In the genomic region with DNA sequence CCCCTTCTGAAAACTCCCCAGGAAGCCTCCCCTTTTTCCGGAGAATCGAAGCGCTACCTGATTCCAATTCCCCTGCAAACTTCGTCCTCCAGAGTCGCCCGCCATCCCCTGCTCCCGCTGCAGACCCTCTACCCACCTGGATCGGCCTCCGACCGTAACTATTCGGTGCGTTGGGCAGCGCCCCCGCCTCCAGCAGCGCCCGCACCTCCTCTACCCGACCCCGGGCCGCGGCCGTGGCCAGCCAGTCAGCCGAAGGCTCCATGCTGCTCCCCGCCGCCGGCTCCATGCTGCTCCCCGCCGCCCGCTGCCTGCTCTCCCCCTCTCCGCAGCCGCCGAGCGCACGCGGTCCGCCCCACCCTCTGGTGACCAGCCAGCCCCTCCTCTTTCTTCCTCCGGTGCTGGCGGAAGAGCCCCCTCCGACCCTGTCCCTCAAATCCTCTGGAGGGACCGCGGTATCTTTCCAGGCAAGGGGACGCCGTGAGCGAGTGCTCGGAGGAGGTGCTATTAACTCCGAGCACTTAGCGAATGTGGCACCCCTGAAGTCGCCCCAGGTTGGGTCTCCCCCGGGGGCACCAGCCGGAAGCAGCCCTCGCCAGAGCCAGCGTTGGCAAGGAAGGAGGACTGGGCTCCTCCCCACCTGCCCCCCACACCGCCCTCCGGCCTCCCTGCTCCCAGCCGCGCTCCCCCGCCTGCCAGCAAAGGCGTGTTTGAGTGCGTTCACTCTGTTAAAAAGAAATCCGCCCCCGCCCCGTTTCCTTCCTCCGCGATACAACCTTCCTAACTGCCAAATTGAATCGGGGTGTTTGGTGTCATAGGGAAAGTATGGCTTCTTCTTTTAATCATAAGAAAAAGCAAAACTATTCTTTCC, we compare ENCODE assay signal across 8 cellular contexts. TPM values are rescaled to one million over a fixed set of nuclear protein-coding genes. Genes with fewer than 3 reads are reported as not detected.
A peak's percentile ranks its signal among the peaks of the same experiment; 100 is the strongest.
DNase-seq lines count a peak whose midpoint lies in the region; ATAC-seq and TF ChIP-seq lines count a peak whose summit lies in the region.

No MANE protein-coding gene starts in this region.

- H3K27me3 ChIP-seq in neuronal stem cell (ENCODE audit: control insufficient read depth in 3 of 3, insufficient read depth in 3 of 3, low read depth in 1 of 3, low read length in 3 of 3), result peaks cover 20 to 98% (median 71%) of the 10 kb centered on the region in 3 experiments
- peaks cover 22 to 97% of the 10 kb centered on the region in 2 donors for H3K27me3 ChIP-seq in uterus

- peak overlapping the region; percentile 90 for H3K4me2 ChIP-seq in neuronal stem cell (ENCODE audit: insufficient read depth, low read length, poor library complexity, severe bottlenecking)

- H3K18ac ChIP-seq in neuronal stem cell (ENCODE audit: low read length), result peak overlapping the region; percentile 88

- H3K9me3 ChIP-seq in neuronal stem cell (replicated peaks in 1 of 2; ENCODE audit: control insufficient read depth in 2 of 2, insufficient read depth in 1 of 2, low read depth in 1 of 2, low read length in 2 of 2), result peaks cover 0 to 5% of the 10 kb centered on the region in 2 donors
- peaks cover 0 to 3% of the 10 kb centered on the region in 2 donors for H3K9me3 ChIP-seq in uterus

- H3K27ac Mint-ChIP-seq in activated CD8-positive, alpha-beta T cell treated with anti-CD3 and anti-CD28 coated beads for 36 hours, result no peak overlapping the region

- peak; percentile 56 for ATAC-seq in HG02571 (IDR thresholded peaks at IDR 0.05; ENCODE audit: unreplicated experiment)
- ATAC-seq in activated CD8-positive, alpha-beta T cell treated with anti-CD3 and anti-CD28 coated beads for 36 hours, result peak; percentile 83

- H2BK15ac ChIP-seq in neuronal stem cell (ENCODE audit: low read length), result peak overlapping the region; percentile 3

- no peaks in the 10 kb centered on the region for H3K79me1 ChIP-seq in neuronal stem cell (ENCODE audit: low read depth, low read length)

- peaks cover 3% of the 10 kb centered on the region for H3K36me3 Mint-ChIP-seq in activated CD8-positive, alpha-beta T cell treated with anti-CD3 and anti-CD28 coated beads for 36 hours (ENCODE audit: low read depth)

- no peak overlapping the region for H4K91ac ChIP-seq in neuronal stem cell (ENCODE audit: low read depth, low read length, poor library complexity)

- intact Hi-C loops in activated CD8-positive, alpha-beta T cell treated with anti-CD3 and anti-CD28 coated beads for 36 hours (cut with micrococcal nuclease), result no loop called here
- intact Hi-C loops in uterus (cut with DNase I; ENCODE audit: low total_unique reads), result no loop called here

- H3K4me1 ChIP-seq in neuronal stem cell (ENCODE audit: control insufficient read depth in 2 of 2, insufficient read depth in 1 of 2, low read depth in 1 of 2, low read length in 2 of 2), result no peaks in the 10 kb centered on the region
- H3K4me1 ChIP-seq in uterus, result peaks cover 0 to 12% of the 10 kb centered on the region in 2 donors

- in situ Hi-C loops in GM13976 (cut with MboI; ENCODE audit: low sequenced_read_pairs, unreplicated experiment), result no loop called here

- no peak overlapping the region for H3K14ac ChIP-seq in neuronal stem cell (ENCODE audit: low read length)

- H2AK5ac ChIP-seq in neuronal stem cell (ENCODE audit: low read depth, low read length), result no peak overlapping the region

- no peak overlapping the region for H4K8ac ChIP-seq in neuronal stem cell (ENCODE audit: low read depth, low read length)

- no peak overlapping the region for H2BK5ac ChIP-seq in neuronal stem cell (ENCODE audit: low read length)

- peaks cover 8% of the 10 kb centered on the region for H3K9me3 Mint-ChIP-seq in activated CD8-positive, alpha-beta T cell treated with anti-CD3 and anti-CD28 coated beads for 36 hours

- peaks cover 15% of the 10 kb centered on the region for H3K4me1 Mint-ChIP-seq in activated CD8-positive, alpha-beta T cell treated with anti-CD3 and anti-CD28 coated beads for 36 hours (ENCODE audit: low read depth)

- H3K4me3 Mint-ChIP-seq in activated CD8-positive, alpha-beta T cell treated with anti-CD3 and anti-CD28 coated beads for 36 hours, result peak overlapping the region; percentile 78

- peaks cover 78% of the 10 kb centered on the region for H3K27me3 Mint-ChIP-seq in activated CD8-positive, alpha-beta T cell treated with anti-CD3 and anti-CD28 coated beads for 36 hours

- POLR2A ChIA-PET in activated CD8-positive, alpha-beta T cell treated with anti-CD3 and anti-CD28 coated beads for 36 hours (lab: Charles Lee), result no interaction called here

- H3K4me3 ChIP-seq in fibroblast of pulmonary artery (replicated peaks; ENCODE audit: low read depth, low read length), result peak overlapping the region; percentile 62
- H3K4me3 ChIP-seq in neuronal stem cell (ENCODE audit: low read length in 2 of 2), result peak overlapping the region; percentile 29 to 79
- H3K4me3 ChIP-seq in uterus, result peak overlapping the region in 1 of 2 donors; percentile 31

- H2BK12ac ChIP-seq in neuronal stem cell (ENCODE audit: low read length), result peak overlapping the region; percentile 48

- CTCF ChIA-PET in activated CD8-positive, alpha-beta T cell treated with anti-CD3 and anti-CD28 coated beads for 36 hours (lab: Charles Lee), result interaction anchor here (2.1 to 4.4 kb wide), 2 partner anchors 34 kb away, joined by 7 to 37 read pairs; partner anchors contain the start of gene CDKN2B

- H2BK120ac ChIP-seq in neuronal stem cell (ENCODE audit: low read depth, low read length), result no peak overlapping the region

- H3K36me3 ChIP-seq in neuronal stem cell (replicated peaks in 1 of 2; ENCODE audit: control insufficient read depth in 2 of 2, insufficient read depth in 2 of 2, low read length in 2 of 2) (no peaks in the 10 kb centered on the region), uterus (no peaks in the 10 kb centered on the region)

- no CpG with 5 or more reads among the region's 64 CpGs for WGBS in neuronal stem cell (ENCODE audit: extremely low coverage in 2 of 2, insufficient read length in 2 of 2, insufficient replicate concordance in 1 of 2), 2 donors

- DNase-seq in GM13976 (ENCODE audit: low spot score) (peak; percentile 68), NCI-H2081 treated with DMSO at 0.1 percent for 48 hours (lab: John Stamatoyannopoulos, UW) (peak; percentile 60), fibroblast of pulmonary artery (ENCODE audit: low read depth) (peak; percentile 67), neuronal stem cell (ENCODE audit: low spot score) (peak; percentile 72), SW 1271 (lab: John Stamatoyannopoulos, UW) (no peak), uterus (no peak)
- DNase-seq in activated CD8-positive, alpha-beta T cell treated with anti-CD3 and anti-CD28 coated beads for 36 hours, result peak; percentile 79

- TF ChIP-seq CTCF in GM13976 (IDR thresholded peaks at IDR 0.05; ENCODE audit: borderline replicate concordance, control extremely low read depth, extremely low read depth, insufficient read depth, missing control alignments), result no peak
- TF ChIP-seq CTCF in activated CD8-positive, alpha-beta T cell treated with anti-CD3 and anti-CD28 coated beads for 36 hours (IDR thresholded peaks at IDR 0.05), result no peak
- no peak for TF ChIP-seq CTCF in fibroblast of pulmonary artery (IDR thresholded peaks at IDR 0.05; ENCODE audit: low read length, missing control alignments)
- TF ChIP-seq CTCF in uterus (IDR thresholded peaks at IDR 0.05), result no peak

- H2AFZ ChIP-seq in neuronal stem cell (ENCODE audit: low read length), result peak overlapping the region; percentile 95

- no peak overlapping the region for H3K4ac ChIP-seq in neuronal stem cell (ENCODE audit: low read length)

- peak overlapping the region; percentile 31 for H3K23ac ChIP-seq in neuronal stem cell (ENCODE audit: low read depth, low read length, poor library complexity)

- no peak for TF ChIP-seq POLR2A in uterus (IDR thresholded peaks at IDR 0.05)

- peak overlapping the region; percentile 35 for H3K9ac ChIP-seq in neuronal stem cell (ENCODE audit: low read depth, low read length, poor library complexity)

- no peak overlapping the region for H3K27ac ChIP-seq in neuronal stem cell (replicated peaks; ENCODE audit: low read length)
- H3K27ac ChIP-seq in uterus, result no peak overlapping the region

RNA-seq across cellular contexts. Expression of gene CDKN2A, which starts 19.4 kb away (rescaled TPM):
- total RNA-seq in activated CD8-positive, alpha-beta T cell treated with anti-CD3 and anti-CD28 coated beads for 36 hours, result 1 to 10 TPM; 2.1 to 2.5 TPM
- 0.10 TPM for polyA plus RNA-seq in neuronal stem cell (2013, experiment 1 of 2)
- 0.12 TPM for polyA plus RNA-seq in neuronal stem cell (2013, experiment 2 of 2)
- under 1 TPM in 1 of 4 donors, not detected in 3; 0.88 TPM for total RNA-seq in uterus

RNA-seq across cellular contexts. Expression of gene CDKN2B-AS1, which starts 19.8 kb away (rescaled TPM):
- under 1 TPM; 0.41 to 0.81 TPM for total RNA-seq in activated CD8-positive, alpha-beta T cell treated with anti-CD3 and anti-CD28 coated beads for 36 hours
- polyA plus RNA-seq in neuronal stem cell (2013, experiment 1 of 2), result 0.06 TPM
- polyA plus RNA-seq in neuronal stem cell (2013, experiment 2 of 2), result 0.03 TPM
- 1 to 10 TPM in 1 of 4 donors, under 1 TPM in 2, not detected in 1; 0.29 to 1.8 (median 0.35) TPM for total RNA-seq in uterus

RNA-seq across cellular contexts. Expression of gene CDKN2B, which starts 34.3 kb away (rescaled TPM):
- not detected for total RNA-seq in activated CD8-positive, alpha-beta T cell treated with anti-CD3 and anti-CD28 coated beads for 36 hours
- 0.04 TPM for polyA plus RNA-seq in neuronal stem cell (2013, experiment 1 of 2)
- polyA plus RNA-seq in neuronal stem cell (2013, experiment 2 of 2), result 0.11 TPM
- 10 to 100 TPM in 1 of 4 donors, 1 to 10 TPM in 2, under 1 TPM in 1; 0.83 to 11.8 (median 2.9) TPM for total RNA-seq in uterus

Comparison
In these comparisons a context has a peak if more than half of its experiments do, and no peak if none do; other contexts are left out.
1. DNase-seq: peak in GM13976 (single experiment), NCI-H2081 treated with DMSO at 0.1 percent for 48 hours (single experiment), activated CD8-positive, alpha-beta T cell treated with anti-CD3 and anti-CD28 coated beads for 36 hours (single experiment), fibroblast of pulmonary artery (single experiment) and neuronal stem cell (single experiment); none in SW 1271 (0 of 2) and uterus (0 of 2).